ENCODE assay signal across 24 cellular contexts in the genomic region with DNA sequence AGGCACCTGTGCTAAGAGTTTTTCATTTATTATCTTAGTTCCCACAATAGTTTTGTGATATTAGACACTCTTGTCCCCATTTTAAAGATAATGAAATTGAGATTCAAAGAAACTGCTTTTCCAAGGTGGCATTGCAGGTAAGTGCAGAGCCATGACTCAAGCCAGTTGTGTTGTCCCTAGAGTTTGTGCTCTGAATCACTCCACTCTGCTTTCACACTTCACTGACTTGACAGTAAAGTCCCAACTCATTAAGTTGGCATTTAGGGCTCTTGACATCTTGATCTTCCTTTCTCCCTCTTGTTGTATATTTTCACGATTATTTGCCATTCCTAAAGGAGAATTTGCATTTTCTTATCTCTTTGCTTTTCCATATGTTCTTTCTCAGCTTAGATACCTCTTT.
DNase-seq lines count a peak whose midpoint lies in the region; ATAC-seq, FAIRE-seq and TF ChIP-seq lines count a peak whose summit lies in the region.
"Had no signal": no experiment of that assay in that cellular context is flagged by ENCODE, and none has a peak within 500 bp of the region (broad histone marks: within the 10 kb centered on the region; RNA-seq: fewer than 3 reads in every experiment).

No MANE protein-coding gene starts in this region.

- in situ Hi-C loops in Caki2 (cut with HindIII; ENCODE audit: low pct_unique_long_range_greater_than_20kb, low sequenced_read_pairs) (no loop called here), GM23248 (cut with MboI) (no loop called here)

- H4K20me1 ChIP-seq in GM23248 (ENCODE audit: insufficient read depth) (0 out of 2 replicates have a peak, but pooled peaks cover 4% of the 10 kb centered on the region), PC-9 (ENCODE audit: insufficient read depth) (no peaks in the 10 kb centered on the region; the same call in 1 of the 2 replicates)

- DNase-seq in Caki2 (ENCODE audit: low read depth) (peak; percentile 58), GM23248 (peak; percentile 2), bronchial epithelial cell (ENCODE audit: low read depth) (peak; percentile 65), left kidney (ENCODE audit: low read depth, low spot score) (peak; percentile 35), PC-9 (no peak), GM19239 (ENCODE audit: insufficient read length, low spot score) (no peak)
- DNase-seq: activated CD4-positive, alpha-beta T cell treated with anti-CD3 and anti-CD28 coated beads for 4 hours; activated CD8-positive, alpha-beta T cell treated with anti-CD3 and anti-CD28 coated beads, Interleukin-2, amount 10 ng/mL, durations not matched to agents 7 days and 5 days; activated effector memory CD4-positive, alpha-beta T cell treated with Interleukin-2 at 50 U/mL for 16 hours; activated naive CD8-positive, alpha-beta T cell treated with anti-CD3 and anti-CD28 coated beads, Interleukin-2, amount 10 ng/mL, durations not matched to agents 7 days and 5 days; colonic mucosa; effector CD4-positive, alpha-beta T cell; glutamatergic neuron; naive B cell; NCI-H2107; nucleus accumbens; right lobe of liver; SIG-M5; stimulated activated CD4-positive, alpha-beta T cell treated with anti-CD3 and anti-CD28 coated beads, Interleukin-12 subunit alpha, Interleukin-12 subunit beta, amount 100 ng/mL, for 4 hours; stimulated activated CD4-positive, alpha-beta T cell treated with anti-CD3 and anti-CD28 coated beads, Interleukin-4, amount 100 ng/mL, for 1 hour; upper lobe of left lung had no signal

- H3K4me1 ChIP-seq in GM23248 (ENCODE audit: insufficient read depth) (peaks cover 13% of the 10 kb centered on the region), PC-9 (replicated peaks; ENCODE audit: insufficient read depth) (peaks cover 13% of the 10 kb centered on the region)
- H3K4me1 ChIP-seq: ascending aorta, colonic mucosa had no signal

- no peaks in the 10 kb centered on the region for H3K36me3 ChIP-seq in GM23248 (ENCODE audit: low read depth)
- no peaks in the 10 kb centered on the region for H3K36me3 ChIP-seq in bronchial epithelial cell (ENCODE audit: control insufficient read depth, insufficient read depth, low read length)
- H3K36me3 ChIP-seq in PC-9 (ENCODE audit: low read depth), result no peaks in the 10 kb centered on the region
- H3K36me3 ChIP-seq: ascending aorta, colonic mucosa, right lobe of liver, upper lobe of left lung had no signal

- H3K4me2 ChIP-seq in GM23248 (ENCODE audit: unreplicated experiment), result no peak overlapping the region
- H3K4me2 ChIP-seq in PC-9, result no peak overlapping the region

- intact Hi-C loops in PC-9 (cut with micrococcal nuclease; ENCODE audit: unreplicated experiment), result no loop called here

- 53 to 62% methylated on average over 1 of the region's 1 CpG for WGBS in GM23248 (ENCODE audit: low coverage in 1 of 2, low lambda C conversion rate in 2 of 2, missing lambda C conversion rate in 2 of 2), 2 experiments

- no peak for ATAC-seq in HG03196 (IDR thresholded peaks at IDR 0.05; ENCODE audit: unreplicated experiment)
- ATAC-seq: activated CD8-positive, alpha-beta T cell treated with anti-CD3 and anti-CD28 coated beads, Interleukin-2, amount 10 ng/mL, durations not matched to agents 7 days and 5 days had no signal

- H3F3A ChIP-seq in GM23248 (ENCODE audit: insufficient read depth) (peaks cover 18% of the 10 kb centered on the region; the same call in 1 of the 2 replicates), PC-9 (ENCODE audit: insufficient read depth, low read depth) (peaks cover 4% of the 10 kb centered on the region; the same call in 1 of the 2 replicates)

- FAIRE-seq in bronchial epithelial cell (lab: Jason Lieb, UNC), result no peak
- no peak for FAIRE-seq in GM19239 (lab: Jason Lieb, UNC)

- H3K9me2 ChIP-seq in GM23248 (ENCODE audit: insufficient read depth), result no peaks in the 10 kb centered on the region
- no peaks in the 10 kb centered on the region for H3K9me2 ChIP-seq in PC-9 (ENCODE audit: insufficient read depth)

- no peak overlapping the region for H3K9ac ChIP-seq in GM23248

- no peak overlapping the region for H2AFZ ChIP-seq in GM23248
- H2AFZ ChIP-seq in PC-9, result no peak overlapping the region

- POLR2A ChIA-PET in PC-9 (lab: Charles Lee; ENCODE audit: unreplicated experiment), result no interaction called here

- H3K27ac ChIP-seq in GM23248 (peak overlapping the region; percentile 44), PC-9 (no peak overlapping the region)
- H3K27ac ChIP-seq: ascending aorta, C4-2B, colonic mucosa, right lobe of liver, upper lobe of left lung had no signal

- TF ChIP-seq CTCF in bronchial epithelial cell (IDR thresholded peaks at IDR 0.05; ENCODE audit: insufficient read depth, low read length, severe bottlenecking) (no peak), PC-9 (conservative IDR thresholded peaks at IDR 0.05) (no peak)

- H3K4me3 ChIP-seq in GM23248 (no peak overlapping the region), bronchial epithelial cell (ENCODE audit: low read depth, low read length) (no peak overlapping the region), PC-9 (no peak overlapping the region)
- H3K4me3 ChIP-seq: ascending aorta, colonic mucosa, right lobe of liver, upper lobe of left lung had no signal

- no TSS peak for BruUV-seq in PC-9 (replicated peaks; lab: Mats Ljungman, UMichigan)

- H3K9me3 ChIP-seq in GM23248 (ENCODE audit: low read depth), result no peaks in the 10 kb centered on the region
- H3K9me3 ChIP-seq in PC-9 (ENCODE audit: insufficient read depth, low read depth), result no peaks in the 10 kb centered on the region
- H3K9me3 ChIP-seq: ascending aorta, colonic mucosa, right lobe of liver, upper lobe of left lung had no signal

- H3K27me3 ChIP-seq in GM23248 (replicated peaks; ENCODE audit: insufficient read depth), result no peaks in the 10 kb centered on the region
- no peaks in the 10 kb centered on the region for H3K27me3 ChIP-seq in bronchial epithelial cell (ENCODE audit: control insufficient read depth, insufficient read depth, low read length)
- no peaks in the 10 kb centered on the region for H3K27me3 ChIP-seq in PC-9 (ENCODE audit: insufficient read depth, low read depth)
- H3K27me3 ChIP-seq: ascending aorta, colonic mucosa, right lobe of liver, upper lobe of left lung had no signal

- CTCF ChIA-PET in PC-9 (lab: Charles Lee), result no interaction called here

- peaks cover 9% of the 10 kb centered on the region; the same call in 1 of the 2 replicates for H3K79me2 ChIP-seq in GM23248 (ENCODE audit: insufficient read depth)
- H3K79me2 ChIP-seq in PC-9 (ENCODE audit: low read depth), result no peaks in the 10 kb centered on the region; the same call in 1 of the 2 replicates

Comparison
In these comparisons a context has a peak if more than half of its experiments do, and no peak if none do; other contexts are left out.
1. DNase-seq: peak in Caki2 (single experiment), GM23248 (single experiment), bronchial epithelial cell (single experiment) and left kidney (single experiment); none in PC-9 (0 of 2) and GM19239 (single experiment).